ENCODE assay signal across 8 cellular contexts in the genomic region with DNA sequence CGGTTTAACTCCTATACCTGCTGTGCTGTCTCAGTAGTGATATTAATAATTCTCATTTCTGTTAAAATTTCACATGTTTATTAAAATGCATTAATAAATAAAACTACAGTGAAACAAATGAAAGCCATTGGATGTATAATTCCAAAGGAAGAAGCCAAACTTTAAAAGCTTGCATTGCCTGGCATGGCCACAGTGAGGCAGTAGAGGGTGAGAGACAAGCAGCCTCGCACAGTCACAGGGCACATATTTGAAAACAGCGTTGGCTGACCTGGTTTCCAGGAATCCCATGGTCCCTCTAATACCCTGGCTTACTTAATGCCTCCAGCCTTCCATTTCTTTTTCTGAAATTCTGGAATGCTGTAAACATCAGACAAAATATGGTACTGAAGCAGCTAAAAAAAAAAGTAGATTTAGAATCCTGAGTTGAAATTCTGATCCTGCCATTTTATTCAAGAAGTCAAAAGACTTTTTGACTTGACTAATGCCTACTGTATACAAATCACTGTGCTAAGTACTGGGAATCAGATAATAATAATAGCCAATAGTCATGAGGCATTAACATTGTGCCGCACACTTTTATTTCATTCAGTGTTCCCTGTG. TPM values are rescaled to one million over a fixed set of nuclear protein-coding genes. Genes with fewer than 3 reads are reported as not detected.
DNase-seq lines count a peak whose midpoint lies in the region; ATAC-seq, FAIRE-seq and TF ChIP-seq lines count a peak whose summit lies in the region.

No MANE protein-coding gene starts in this region.

- no peaks in the 10 kb centered on the region for H3K27me3 Mint-ChIP-seq in Caco-2 (ENCODE audit: insufficient read depth, unreplicated experiment)
- peaks cover 2% of the 10 kb centered on the region for H3K27me3 Mint-ChIP-seq in activated T-helper 1 cell treated with anti-CD3 and anti-CD28 coated beads, Interleukin-12 subunit alpha, Interleukin-12 subunit beta, Interleukin-2, Interleukin-4 antibody, amounts not matched to agents 30 ng/mL and 10 ng/mL and 1 ng/mL, durations not matched to agents 14 hours and 24 hours and 36 hours (ENCODE audit: insufficient read depth)

- no peaks in the 10 kb centered on the region for H3K36me3 Mint-ChIP-seq in Caco-2 (ENCODE audit: insufficient read depth, unreplicated experiment)
- peaks cover 11% of the 10 kb centered on the region for H3K36me3 Mint-ChIP-seq in activated T-helper 1 cell treated with anti-CD3 and anti-CD28 coated beads, Interleukin-12 subunit alpha, Interleukin-12 subunit beta, Interleukin-2, Interleukin-4 antibody, amounts not matched to agents 30 ng/mL and 10 ng/mL and 1 ng/mL, durations not matched to agents 14 hours and 24 hours and 36 hours (ENCODE audit: low read depth)

- H3K9me3 ChIP-seq in Caco-2, result no peaks in the 10 kb centered on the region
- H3K9me3 ChIP-seq in Panc1 (ENCODE audit: control insufficient read depth, insufficient read depth, low read depth, low read length), result no peaks in the 10 kb centered on the region

- no peak overlapping the region for H3K27ac ChIP-seq in Panc1 (ENCODE audit: low read length)

- no peaks in the 10 kb centered on the region for H3K4me1 ChIP-seq in Caco-2
- no peaks in the 10 kb centered on the region for H3K4me1 ChIP-seq in Panc1 (ENCODE audit: control insufficient read depth, insufficient read depth, low read length)

- peak; percentile 46 for FAIRE-seq in HTR-8/SVneo (lab: Jason Lieb, UNC)

- H3K27me3 ChIP-seq in Caco-2 (replicated peaks; ENCODE audit: control insufficient read depth, insufficient read depth, low read length) (no peaks in the 10 kb centered on the region), Panc1 (ENCODE audit: control insufficient read depth, insufficient read depth, low read length) (peaks cover 7% of the 10 kb centered on the region)

- no peak overlapping the region for H3K27ac Mint-ChIP-seq in Caco-2 (ENCODE audit: unreplicated experiment)
- no peak overlapping the region for H3K27ac Mint-ChIP-seq in activated T-helper 1 cell treated with anti-CD3 and anti-CD28 coated beads, Interleukin-12 subunit alpha, Interleukin-12 subunit beta, Interleukin-2, Interleukin-4 antibody, amounts not matched to agents 30 ng/mL and 10 ng/mL and 1 ng/mL, durations not matched to agents 14 hours and 24 hours and 36 hours

- intact Hi-C loops in Caco-2 (cut with micrococcal nuclease; ENCODE audit: unreplicated experiment), result loop anchor here (5.0 kb wide), 2 partner anchors 317 to 513 kb away; no protein-coding TSS in a partner anchor
- intact Hi-C loops in Panc1 (cut with micrococcal nuclease; ENCODE audit: unreplicated experiment), result loop anchor here (1.0 to 10.0 kb wide), 2 partner anchors 149 to 511 kb away; no protein-coding TSS in a partner anchor
- intact Hi-C loops in activated T-helper 1 cell treated with anti-CD3 and anti-CD28 coated beads, Interleukin-12 subunit alpha, Interleukin-12 subunit beta, Interleukin-2, Interleukin-4 antibody, amounts not matched to agents 30 ng/mL and 10 ng/mL and 1 ng/mL, durations not matched to agents 14 hours and 24 hours and 36 hours (cut with micrococcal nuclease), result loop anchor here (1.0 to 2.0 kb wide), 3 partner anchors 149 to 511 kb away; no protein-coding TSS in a partner anchor

- in situ Hi-C loops in Panc1 (cut with HindIII; ENCODE audit: low pct_unique_long_range_greater_than_20kb, low sequenced_read_pairs), result no loop called here

- H3K36me3 ChIP-seq in Caco-2 (ENCODE audit: control insufficient read depth, insufficient read depth, low read length) (no peaks in the 10 kb centered on the region; the same call in 1 of the 2 replicates), Panc1 (ENCODE audit: control insufficient read depth, insufficient read depth, low read length) (no peaks in the 10 kb centered on the region)

- BruUV-seq in Caco-2 (replicated peaks; lab: Mats Ljungman, UMichigan) (no TSS peak), Panc1 (replicated peaks; lab: Mats Ljungman, UMichigan) (no TSS peak)

- H3K4me3 ChIP-seq in Caco-2 (ENCODE audit: low read depth, low read length) (no peak overlapping the region), Panc1 (ENCODE audit: low read depth in 2 of 2, low read length in 2 of 2) (no peak overlapping the region), fibroblast of pulmonary artery (replicated peaks; ENCODE audit: low read depth, low read length) (no peak overlapping the region)

- ATAC-seq in Panc1 (peak; percentile 64; the same call in 1 of the 2 replicates), omental fat pad (ENCODE audit: low FRiP score) (peak; percentile 69), HG02840 (IDR thresholded peaks at IDR 0.05; ENCODE audit: low FRiP score, unreplicated experiment) (no peak), HG03108 (IDR thresholded peaks at IDR 0.05; ENCODE audit: unreplicated experiment) (no peak)

- peak in 1 of 2 experiments; percentile 64 for DNase-seq in Caco-2
- DNase-seq in HTR-8/SVneo (ENCODE audit: insufficient read length, low spot score), result peak; percentile 66
- peak; percentile 41 for DNase-seq in Panc1 (ENCODE audit: low read depth, low spot score)
- peak; percentile 34 for DNase-seq in activated T-helper 1 cell treated with anti-CD3 and anti-CD28 coated beads, Interleukin-12 subunit alpha, Interleukin-12 subunit beta, Interleukin-2, Interleukin-4 antibody, amounts not matched to agents 30 ng/mL and 10 ng/mL and 1 ng/mL, durations not matched to agents 14 hours and 24 hours and 36 hours (ENCODE audit: low spot score)
- DNase-seq in fibroblast of pulmonary artery (ENCODE audit: low read depth), result peak; percentile 85
- DNase-seq in omental fat pad (ENCODE audit: low spot score), result peak; percentile 71

- H3K4me1 Mint-ChIP-seq in Caco-2 (ENCODE audit: low read depth, unreplicated experiment), result no peaks in the 10 kb centered on the region
- H3K4me1 Mint-ChIP-seq in activated T-helper 1 cell treated with anti-CD3 and anti-CD28 coated beads, Interleukin-12 subunit alpha, Interleukin-12 subunit beta, Interleukin-2, Interleukin-4 antibody, amounts not matched to agents 30 ng/mL and 10 ng/mL and 1 ng/mL, durations not matched to agents 14 hours and 24 hours and 36 hours (ENCODE audit: low read depth), result peaks cover 16% of the 10 kb centered on the region

- H3K9me3 Mint-ChIP-seq in Caco-2 (ENCODE audit: unreplicated experiment), result no peaks in the 10 kb centered on the region
- no peaks in the 10 kb centered on the region for H3K9me3 Mint-ChIP-seq in activated T-helper 1 cell treated with anti-CD3 and anti-CD28 coated beads, Interleukin-12 subunit alpha, Interleukin-12 subunit beta, Interleukin-2, Interleukin-4 antibody, amounts not matched to agents 30 ng/mL and 10 ng/mL and 1 ng/mL, durations not matched to agents 14 hours and 24 hours and 36 hours

- POLR2A ChIA-PET in Caco-2 (lab: Charles Lee) (no interaction called here), Panc1 (lab: Charles Lee) (no interaction called here)

- CTCF ChIA-PET in Caco-2 (lab: Charles Lee) (interaction anchor here (0.6 to 10.4 kb wide), 5 partner anchors 9 to 511 kb away, joined by 3 to 265 read pairs (median 6); a partner anchor contains a TSS), Panc1 (lab: Charles Lee) (interaction anchor here (0.9 to 3.4 kb wide), 2 partner anchors 188 to 191 kb away, joined by 3 to 16 read pairs; no protein-coding TSS in a partner anchor)

- no peak overlapping the region for H3K4me3 Mint-ChIP-seq in Caco-2 (ENCODE audit: unreplicated experiment)
- no peak overlapping the region for H3K4me3 Mint-ChIP-seq in activated T-helper 1 cell treated with anti-CD3 and anti-CD28 coated beads, Interleukin-12 subunit alpha, Interleukin-12 subunit beta, Interleukin-2, Interleukin-4 antibody, amounts not matched to agents 30 ng/mL and 10 ng/mL and 1 ng/mL, durations not matched to agents 14 hours and 24 hours and 36 hours

- TF ChIP-seq CTCF in Caco-2 (IDR thresholded peaks at IDR 0.05; ENCODE audit: insufficient read depth in 1 of 2, low read depth in 1 of 2, low read length in 1 of 2, severe bottlenecking in 1 of 2, unreplicated experiment in 1 of 2) (peak; percentile 74 to 83), Panc1 (IDR thresholded peaks at IDR 0.05) (peak; percentile 91), fibroblast of pulmonary artery (IDR thresholded peaks at IDR 0.05; ENCODE audit: low read length, missing control alignments) (peak; percentile 97), omental fat pad (IDR thresholded peaks at IDR 0.05) (peak in 1 of 3 donors; percentile 5)

RNA-seq across cellular contexts. Expression of a gene that starts 6.7 kb away (rescaled TPM):
- total RNA-seq in Caco-2 (2022), result 2.7 and 2.9 TPM in 2 replicates
- total RNA-seq in Panc1 (2021; ENCODE audit: unreplicated experiment), result 1.2 TPM
- polyA plus RNA-seq in Panc1 (2012; ENCODE audit: insufficient read length), result 0.53 TPM
- total RNA-seq in activated T-helper 1 cell treated with anti-CD3 and anti-CD28 coated beads, Interleukin-12 subunit alpha, Interleukin-12 subunit beta, Interleukin-2, Interleukin-4 antibody, amounts not matched to agents 30 ng/mL and 10 ng/mL and 1 ng/mL, durations not matched to agents 14 hours and 24 hours and 36 hours, result 4.6 and 5.0 TPM in 2 replicates
- total RNA-seq in omental fat pad, result 10 to 100 TPM in 2 of 4 donors, 1 to 10 TPM in 2; 4.8 to 12.6 (median 9.4) TPM

RNA-seq across cellular contexts. Expression of a gene that starts 8.4 kb away (rescaled TPM):
- total RNA-seq in Caco-2 (2022) (0.77 and 1.2 TPM in 2 replicates), Panc1 (2021; ENCODE audit: unreplicated experiment) (0.23 TPM), omental fat pad (10 to 100 TPM in 2 of 4 donors, 1 to 10 TPM in 2; 4.1 to 38.9 (median 12.1) TPM)
- 0.42 TPM for polyA plus RNA-seq in Panc1 (2012; ENCODE audit: insufficient read length)
- 138 and 143 TPM in 2 replicates for total RNA-seq in activated T-helper 1 cell treated with anti-CD3 and anti-CD28 coated beads, Interleukin-12 subunit alpha, Interleukin-12 subunit beta, Interleukin-2, Interleukin-4 antibody, amounts not matched to agents 30 ng/mL and 10 ng/mL and 1 ng/mL, durations not matched to agents 14 hours and 24 hours and 36 hours

Comparison
In these comparisons a context has a peak if more than half of its experiments do, and no peak if none do; other contexts are left out.
1. ATAC-seq: peak in Panc1 (single experiment) and omental fat pad (single experiment); none in HG02840 (single experiment) and HG03108 (single experiment).